11 cellular contexts compared by ENCODE assay signal in genomic region chr4:99233397-99233796, GRCh38. TPM values are rescaled to one million over a fixed set of nuclear protein-coding genes. Genes with fewer than 3 reads are reported as not detected.
DNase-seq lines count a peak whose midpoint lies in the region; ATAC-seq and TF ChIP-seq lines count a peak whose summit lies in the region.
"Not testable (repeated sequence)": the region's sequence is repeated elsewhere in the genome, so short reads cannot be mapped to it uniquely, and the experiment has no call there.
"Had no signal": no experiment of that assay in that cellular context is flagged by ENCODE, and none has a peak within 500 bp of the region (broad histone marks: within the 10 kb centered on the region; RNA-seq: fewer than 3 reads in every experiment).

No MANE protein-coding gene starts in this region.

- not testable (repeated sequence) for BruUV-seq in MCF 10A (replicated peaks; lab: Mats Ljungman, UMichigan)

- H3K27me3 Mint-ChIP-seq in MCF 10A (ENCODE audit: insufficient read depth, unreplicated experiment): not testable (repeated sequence)

- H3K27ac ChIP-seq in osteoblast (ENCODE audit: low read depth, low read length): not testable (repeated sequence)

- not testable (repeated sequence) for H3K4me3 ChIP-seq in epithelial cell of esophagus (ENCODE audit: low read length); osteoblast (ENCODE audit: insufficient read depth, low read length)

- H3K4me1 ChIP-seq in osteoblast (ENCODE audit: insufficient read depth, low read length): not testable (repeated sequence)

- not testable (repeated sequence) for H3K27ac Mint-ChIP-seq in MCF 10A (ENCODE audit: low read depth, unreplicated experiment)

- H3K4me3 Mint-ChIP-seq in MCF 10A (ENCODE audit: unreplicated experiment): not testable (repeated sequence)

- not testable (repeated sequence) for H3K36me3 ChIP-seq in osteoblast (ENCODE audit: insufficient read depth, low read length)

- CTCF ChIA-PET in MCF 10A (lab: Yijun Ruan, JAX): interaction anchor here (0.7 kb wide), 1 partner anchor 71 kb away, joined by 3 read pairs; no protein-coding TSS in a partner anchor

- not testable (repeated sequence) for H3K79me2 ChIP-seq in osteoblast (ENCODE audit: insufficient read depth, low read length)

- not testable (repeated sequence) for TF ChIP-seq CTCF in MCF 10A (IDR thresholded peaks at IDR 0.05; ENCODE audit: unreplicated experiment); epithelial cell of esophagus (IDR thresholded peaks at IDR 0.05; ENCODE audit: insufficient read depth, low read depth, low read length, missing control alignments); osteoblast (IDR thresholded peaks at IDR 0.05; ENCODE audit: extremely low read depth, low read depth, low read length)

- POLR2A ChIA-PET in MCF 10A (lab: Yijun Ruan, JAX): not testable (repeated sequence)

- not testable (repeated sequence) for H3K27me3 ChIP-seq in osteoblast (ENCODE audit: insufficient read depth, low read length)

- H2AFZ ChIP-seq in osteoblast (ENCODE audit: low read length): not testable (repeated sequence)

- H3K9me3 Mint-ChIP-seq in MCF 10A (ENCODE audit: unreplicated experiment): peaks cover 22% of the 10 kb centered on the region

- H3K4me2 ChIP-seq in osteoblast (ENCODE audit: insufficient read depth, low read length): not testable (repeated sequence)

- not testable (repeated sequence) for H3K4me1 Mint-ChIP-seq in MCF 10A (ENCODE audit: insufficient read depth, unreplicated experiment)

- not testable (repeated sequence) for H3K36me3 Mint-ChIP-seq in MCF 10A (ENCODE audit: insufficient read depth, unreplicated experiment)

- peak; percentile 76 for ATAC-seq in left colon

- not testable (repeated sequence) for H4K20me1 ChIP-seq in osteoblast (ENCODE audit: insufficient read depth, low read length)

- H3K9me3 ChIP-seq in osteoblast (ENCODE audit: low read depth, low read length): not testable (repeated sequence)

- intact Hi-C loops in MCF 10A (cut with micrococcal nuclease); left colon (cut with DNase I, micrococcal nuclease): not testable (repeated sequence)

- peak; percentile 9 for DNase-seq in MCF 10A (ENCODE audit: unreplicated experiment)
- peak; percentile 38 for DNase-seq in epithelial cell of esophagus (ENCODE audit: low read depth)
- DNase-seq in left colon: not testable (repeated sequence)
- peak; percentile 30 for DNase-seq in osteoblast (ENCODE audit: insufficient read length, low spot score, missing footprints)
- DNase-seq in renal cortical epithelial cell (ENCODE audit: low read depth): peak; percentile 7

RNA-seq across cellular contexts. Expression of gene ADH6, which starts 14.4 kb away (rescaled TPM):
- total RNA-seq in MCF 10A (2022) (not detected in 2 replicates), left colon (10 to 100 TPM; 13.8 to 14.3 TPM), osteoblast (not detected in 2 replicates), renal cortical epithelial cell (1.1 TPM in 1 of 2 replicates, not detected in the other)
- total RNA-seq: A172; B cell; CD4-positive, alpha-beta T cell; CD8-positive, alpha-beta T cell had no signal

RNA-seq across cellular contexts. Expression of gene ADH1A, which starts 57.4 kb away (rescaled TPM):
- 0.21 TPM in 1 of 2 replicates, not detected in the other for total RNA-seq in MCF 10A (2022)
- total RNA-seq in left colon: 1 to 10 TPM in 1 of 2 donors, under 1 TPM in 1; 0.49 to 1.0 TPM
- total RNA-seq in osteoblast: not detected in 2 replicates
- not detected in 2 replicates for total RNA-seq in renal cortical epithelial cell
- total RNA-seq: A172; B cell; Caco-2; Calu3; CD4-positive, alpha-beta T cell; CD8-positive, alpha-beta T cell had no signal
